ENCODE assay signal across 1 cellular context in the genomic region with DNA sequence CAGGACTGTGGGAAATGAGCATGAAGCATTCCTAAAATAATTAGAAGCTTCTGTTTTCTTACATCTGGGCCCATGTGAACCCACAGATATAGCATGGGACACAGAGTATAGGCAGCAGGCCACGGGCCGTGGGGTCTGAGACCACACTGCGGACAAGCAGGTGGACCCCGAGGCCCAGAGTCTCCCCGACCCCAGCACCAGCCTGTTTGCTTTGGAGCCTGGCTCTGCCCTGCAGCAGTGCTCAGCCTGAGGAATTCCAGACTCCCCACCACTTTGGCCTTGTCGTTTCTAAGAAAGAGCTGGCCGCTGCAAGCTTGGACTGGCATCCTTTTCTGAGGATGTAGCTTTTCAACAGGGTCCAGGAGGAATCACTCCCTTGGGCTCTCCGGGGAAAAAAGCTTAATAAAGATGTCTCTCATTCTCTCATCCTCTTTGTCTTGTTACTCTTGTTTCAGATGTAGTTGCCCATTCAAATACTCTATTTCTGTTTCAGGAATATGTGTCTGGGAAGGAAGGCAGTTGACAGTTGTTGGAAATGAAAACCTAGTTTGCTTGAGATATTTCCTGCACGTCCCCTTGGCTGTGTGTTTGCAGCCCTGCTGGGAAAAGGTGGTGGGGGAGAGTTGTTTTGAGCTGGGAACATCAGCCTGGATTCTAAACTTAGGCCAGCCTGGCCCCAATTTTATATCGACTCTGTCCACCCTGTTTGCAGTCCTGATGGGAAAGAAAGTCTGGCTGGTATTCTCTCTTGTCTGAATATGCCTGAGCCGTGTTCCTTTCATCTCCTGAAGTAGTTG.
TF ChIP-seq lines count a peak whose summit lies in the region.

No MANE protein-coding gene starts in this region.

TF ChIP-seq in SK-N-SH treated with all-trans-retinoic acid at 6 μM for 48 hours, 23 proteins besides CTCF, POLR2A, EP300 and RAD21 (continued from another document):
- TF ChIP-seq ZNF8 (CRISPR knock-in tag; IDR thresholded peaks at IDR 0.05): no peak
